1 cellular context compared by ENCODE assay signal in the genomic region with DNA sequence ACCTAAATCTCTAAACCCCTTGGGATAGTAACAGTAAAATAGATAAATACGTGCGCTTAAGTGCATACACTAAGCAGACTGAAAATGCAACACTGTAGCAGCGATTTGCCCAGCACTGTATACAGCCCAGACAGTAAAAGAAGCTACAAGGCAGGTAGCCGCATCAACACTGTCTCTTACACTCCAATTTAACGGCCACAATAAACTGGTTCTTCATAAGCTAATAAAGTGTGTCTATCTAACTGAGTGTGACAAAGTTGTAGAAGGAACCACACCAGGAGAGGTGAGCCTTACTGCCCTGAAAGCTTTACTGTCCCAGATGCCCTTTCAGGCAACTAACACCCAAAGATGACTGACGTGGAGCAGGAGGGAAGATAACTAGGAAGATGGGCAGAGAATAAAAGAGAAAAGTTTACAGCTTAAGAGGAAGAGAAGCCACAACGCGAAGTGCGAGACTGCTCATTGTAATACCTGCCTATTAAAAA.
TF ChIP-seq lines count a peak whose summit lies in the region.

No MANE protein-coding gene starts in this region.

TF ChIP-seq in K562, 482 proteins besides CTCF, POLR2A, EP300 and RAD21 (continues in another document):
- TF ChIP-seq, protein P1, sequence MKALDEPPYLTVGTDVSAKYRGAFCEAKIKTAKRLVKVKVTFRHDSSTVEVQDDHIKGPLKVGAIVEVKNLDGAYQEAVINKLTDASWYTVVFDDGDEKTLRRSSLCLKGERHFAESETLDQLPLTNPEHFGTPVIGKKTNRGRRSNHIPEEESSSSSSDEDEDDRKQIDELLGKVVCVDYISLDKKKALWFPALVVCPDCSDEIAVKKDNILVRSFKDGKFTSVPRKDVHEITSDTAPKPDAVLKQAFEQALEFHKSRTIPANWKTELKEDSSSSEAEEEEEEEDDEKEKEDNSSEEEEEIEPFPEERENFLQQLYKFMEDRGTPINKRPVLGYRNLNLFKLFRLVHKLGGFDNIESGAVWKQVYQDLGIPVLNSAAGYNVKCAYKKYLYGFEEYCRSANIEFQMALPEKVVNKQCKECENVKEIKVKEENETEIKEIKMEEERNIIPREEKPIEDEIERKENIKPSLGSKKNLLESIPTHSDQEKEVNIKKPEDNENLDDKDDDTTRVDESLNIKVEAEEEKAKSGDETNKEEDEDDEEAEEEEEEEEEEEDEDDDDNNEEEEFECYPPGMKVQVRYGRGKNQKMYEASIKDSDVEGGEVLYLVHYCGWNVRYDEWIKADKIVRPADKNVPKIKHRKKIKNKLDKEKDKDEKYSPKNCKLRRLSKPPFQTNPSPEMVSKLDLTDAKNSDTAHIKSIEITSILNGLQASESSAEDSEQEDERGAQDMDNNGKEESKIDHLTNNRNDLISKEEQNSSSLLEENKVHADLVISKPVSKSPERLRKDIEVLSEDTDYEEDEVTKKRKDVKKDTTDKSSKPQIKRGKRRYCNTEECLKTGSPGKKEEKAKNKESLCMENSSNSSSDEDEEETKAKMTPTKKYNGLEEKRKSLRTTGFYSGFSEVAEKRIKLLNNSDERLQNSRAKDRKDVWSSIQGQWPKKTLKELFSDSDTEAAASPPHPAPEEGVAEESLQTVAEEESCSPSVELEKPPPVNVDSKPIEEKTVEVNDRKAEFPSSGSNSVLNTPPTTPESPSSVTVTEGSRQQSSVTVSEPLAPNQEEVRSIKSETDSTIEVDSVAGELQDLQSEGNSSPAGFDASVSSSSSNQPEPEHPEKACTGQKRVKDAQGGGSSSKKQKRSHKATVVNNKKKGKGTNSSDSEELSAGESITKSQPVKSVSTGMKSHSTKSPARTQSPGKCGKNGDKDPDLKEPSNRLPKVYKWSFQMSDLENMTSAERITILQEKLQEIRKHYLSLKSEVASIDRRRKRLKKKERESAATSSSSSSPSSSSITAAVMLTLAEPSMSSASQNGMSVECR (CRISPR knock-in tag; IDR thresholded peaks at IDR 0.05) = 0 out of 2 replicates have a peak, but pooled peaks have one; percentile 8
- TF ChIP-seq ZNF311 (CRISPR knock-in tag; IDR thresholded peaks at IDR 0.05) (no peak), ZC3H4 (CRISPR knock-in tag; IDR thresholded peaks at IDR 0.05; ENCODE audit: borderline replicate concordance) (no peak), PRPF4 (IDR thresholded peaks at IDR 0.05; ENCODE audit: insufficient read depth, low read depth, low read length, poor library complexity, severe bottlenecking) (no peak), ZNF695 (CRISPR knock-in tag; IDR thresholded peaks at IDR 0.05) (no peak), MCM3 (IDR thresholded peaks at IDR 0.05) (no peak), SIN3B (IDR thresholded peaks at IDR 0.05; ENCODE audit: low read depth) (no peak), SRSF1 (IDR thresholded peaks at IDR 0.05; ENCODE audit: low read depth, low read length) (no peak), NUFIP1 (IDR thresholded peaks at IDR 0.05; ENCODE audit: partially characterized antibody) (no peak), HSF4 (CRISPR knock-in tag; IDR thresholded peaks at IDR 0.05; ENCODE audit: borderline replicate concordance) (no peak), ZNF589 (CRISPR knock-in tag; IDR thresholded peaks at IDR 0.05; ENCODE audit: low read depth) (no peak), NR1H2 (CRISPR knock-in tag; IDR thresholded peaks at IDR 0.05) (no peak), NFIX (CRISPR knock-in tag; IDR thresholded peaks at IDR 0.05; ENCODE audit: low read depth) (no peak), SMARCC2 (IDR thresholded peaks at IDR 0.05; ENCODE audit: low read depth) (no peak), ZNF224 (CRISPR knock-in tag; IDR thresholded peaks at IDR 0.05) (no peak), CEBPB (tag; IDR thresholded peaks at IDR 0.05) (no peak), DIDO1 (tag; IDR thresholded peaks at IDR 0.05; ENCODE audit: low read depth) (no peak), SIRT6 (IDR thresholded peaks at IDR 0.05; ENCODE audit: low read depth, low read length) (no peak), CXXC5 (CRISPR knock-in tag; IDR thresholded peaks at IDR 0.05) (no peak), ZNF146 (CRISPR knock-in tag; IDR thresholded peaks at IDR 0.05; ENCODE audit: unreplicated experiment) (no peak), RFX7 (CRISPR knock-in tag; IDR thresholded peaks at IDR 0.05) (no peak), RBM22 (IDR thresholded peaks at IDR 0.05; ENCODE audit: low read depth, low read length, poor library complexity, severe bottlenecking) (no peak), ZNF12 (CRISPR knock-in tag; IDR thresholded peaks at IDR 0.05) (no peak), SMAD3 (CRISPR knock-in tag; conservative IDR thresholded peaks at IDR 0.05) (no peak), POLR2AphosphoS2 (IDR thresholded peaks at IDR 0.05; ENCODE audit: low read length) (no peak), ZNF644 (tag; IDR thresholded peaks at IDR 0.05; ENCODE audit: low read depth) (no peak), ZNF140 (CRISPR knock-in tag; IDR thresholded peaks at IDR 0.05) (no peak), ZNF133 (CRISPR knock-in tag; IDR thresholded peaks at IDR 0.05) (no peak), NFRKB (IDR thresholded peaks at IDR 0.05; ENCODE audit: low read depth) (no peak)
- TF ChIP-seq, protein P2, sequence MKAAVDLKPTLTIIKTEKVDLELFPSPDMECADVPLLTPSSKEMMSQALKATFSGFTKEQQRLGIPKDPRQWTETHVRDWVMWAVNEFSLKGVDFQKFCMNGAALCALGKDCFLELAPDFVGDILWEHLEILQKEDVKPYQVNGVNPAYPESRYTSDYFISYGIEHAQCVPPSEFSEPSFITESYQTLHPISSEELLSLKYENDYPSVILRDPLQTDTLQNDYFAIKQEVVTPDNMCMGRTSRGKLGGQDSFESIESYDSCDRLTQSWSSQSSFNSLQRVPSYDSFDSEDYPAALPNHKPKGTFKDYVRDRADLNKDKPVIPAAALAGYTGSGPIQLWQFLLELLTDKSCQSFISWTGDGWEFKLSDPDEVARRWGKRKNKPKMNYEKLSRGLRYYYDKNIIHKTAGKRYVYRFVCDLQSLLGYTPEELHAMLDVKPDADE (conservative IDR thresholded peaks at IDR 0.05; ENCODE audit: control insufficient read depth, low read depth, low read length) = no peak
- TF ChIP-seq, protein P3, sequence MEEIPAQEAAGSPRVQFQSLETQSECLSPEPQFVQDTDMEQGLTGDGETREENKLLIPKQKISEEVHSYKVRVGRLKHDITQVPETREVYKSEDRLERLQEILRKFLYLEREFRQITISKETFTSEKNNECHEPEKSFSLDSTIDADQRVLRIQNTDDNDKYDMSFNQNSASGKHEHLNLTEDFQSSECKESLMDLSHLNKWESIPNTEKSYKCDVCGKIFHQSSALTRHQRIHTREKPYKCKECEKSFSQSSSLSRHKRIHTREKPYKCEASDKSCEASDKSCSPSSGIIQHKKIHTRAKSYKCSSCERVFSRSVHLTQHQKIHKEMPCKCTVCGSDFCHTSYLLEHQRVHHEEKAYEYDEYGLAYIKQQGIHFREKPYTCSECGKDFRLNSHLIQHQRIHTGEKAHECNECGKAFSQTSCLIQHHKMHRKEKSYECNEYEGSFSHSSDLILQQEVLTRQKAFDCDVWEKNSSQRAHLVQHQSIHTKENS (CRISPR knock-in tag; IDR thresholded peaks at IDR 0.05) = no peak
- TF ChIP-seq, protein P4, sequence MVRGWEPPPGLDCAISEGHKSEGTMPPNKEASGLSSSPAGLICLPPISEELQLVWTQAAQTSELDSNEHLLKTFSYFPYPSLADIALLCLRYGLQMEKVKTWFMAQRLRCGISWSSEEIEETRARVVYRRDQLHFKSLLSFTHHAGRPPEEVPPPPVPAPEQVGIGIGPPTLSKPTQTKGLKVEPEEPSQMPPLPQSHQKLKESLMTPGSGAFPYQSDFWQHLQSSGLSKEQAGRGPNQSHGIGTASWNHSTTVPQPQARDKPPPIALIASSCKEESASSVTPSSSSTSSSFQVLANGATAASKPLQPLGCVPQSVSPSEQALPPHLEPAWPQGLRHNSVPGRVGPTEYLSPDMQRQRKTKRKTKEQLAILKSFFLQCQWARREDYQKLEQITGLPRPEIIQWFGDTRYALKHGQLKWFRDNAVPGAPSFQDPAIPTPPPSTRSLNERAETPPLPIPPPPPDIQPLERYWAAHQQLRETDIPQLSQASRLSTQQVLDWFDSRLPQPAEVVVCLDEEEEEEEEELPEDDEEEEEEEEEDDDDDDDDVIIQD (CRISPR knock-in tag; IDR thresholded peaks at IDR 0.05) = no peak
- TF ChIP-seq, protein P5, sequence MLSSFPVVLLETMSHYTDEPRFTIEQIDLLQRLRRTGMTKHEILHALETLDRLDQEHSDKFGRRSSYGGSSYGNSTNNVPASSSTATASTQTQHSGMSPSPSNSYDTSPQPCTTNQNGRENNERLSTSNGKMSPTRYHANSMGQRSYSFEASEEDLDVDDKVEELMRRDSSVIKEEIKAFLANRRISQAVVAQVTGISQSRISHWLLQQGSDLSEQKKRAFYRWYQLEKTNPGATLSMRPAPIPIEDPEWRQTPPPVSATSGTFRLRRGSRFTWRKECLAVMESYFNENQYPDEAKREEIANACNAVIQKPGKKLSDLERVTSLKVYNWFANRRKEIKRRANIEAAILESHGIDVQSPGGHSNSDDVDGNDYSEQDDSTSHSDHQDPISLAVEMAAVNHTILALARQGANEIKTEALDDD (IDR thresholded peaks at IDR 0.05) = no peak
- TF ChIP-seq, protein P6, sequence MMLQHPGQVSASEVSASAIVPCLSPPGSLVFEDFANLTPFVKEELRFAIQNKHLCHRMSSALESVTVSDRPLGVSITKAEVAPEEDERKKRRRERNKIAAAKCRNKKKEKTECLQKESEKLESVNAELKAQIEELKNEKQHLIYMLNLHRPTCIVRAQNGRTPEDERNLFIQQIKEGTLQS (IDR thresholded peaks at IDR 0.05) = no peak
- TF ChIP-seq, protein P6 (CRISPR knock-in tag; conservative IDR thresholded peaks at IDR 0.05) = no peak
- TF ChIP-seq, protein P7, sequence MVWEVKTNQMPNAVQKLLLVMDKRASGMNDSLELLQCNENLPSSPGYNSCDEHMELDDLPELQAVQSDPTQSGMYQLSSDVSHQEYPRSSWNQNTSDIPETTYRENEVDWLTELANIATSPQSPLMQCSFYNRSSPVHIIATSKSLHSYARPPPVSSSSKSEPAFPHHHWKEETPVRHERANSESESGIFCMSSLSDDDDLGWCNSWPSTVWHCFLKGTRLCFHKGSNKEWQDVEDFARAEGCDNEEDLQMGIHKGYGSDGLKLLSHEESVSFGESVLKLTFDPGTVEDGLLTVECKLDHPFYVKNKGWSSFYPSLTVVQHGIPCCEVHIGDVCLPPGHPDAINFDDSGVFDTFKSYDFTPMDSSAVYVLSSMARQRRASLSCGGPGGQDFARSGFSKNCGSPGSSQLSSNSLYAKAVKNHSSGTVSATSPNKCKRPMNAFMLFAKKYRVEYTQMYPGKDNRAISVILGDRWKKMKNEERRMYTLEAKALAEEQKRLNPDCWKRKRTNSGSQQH (CRISPR knock-in tag; IDR thresholded peaks at IDR 0.05) = no peak
- TF ChIP-seq, protein P8, sequence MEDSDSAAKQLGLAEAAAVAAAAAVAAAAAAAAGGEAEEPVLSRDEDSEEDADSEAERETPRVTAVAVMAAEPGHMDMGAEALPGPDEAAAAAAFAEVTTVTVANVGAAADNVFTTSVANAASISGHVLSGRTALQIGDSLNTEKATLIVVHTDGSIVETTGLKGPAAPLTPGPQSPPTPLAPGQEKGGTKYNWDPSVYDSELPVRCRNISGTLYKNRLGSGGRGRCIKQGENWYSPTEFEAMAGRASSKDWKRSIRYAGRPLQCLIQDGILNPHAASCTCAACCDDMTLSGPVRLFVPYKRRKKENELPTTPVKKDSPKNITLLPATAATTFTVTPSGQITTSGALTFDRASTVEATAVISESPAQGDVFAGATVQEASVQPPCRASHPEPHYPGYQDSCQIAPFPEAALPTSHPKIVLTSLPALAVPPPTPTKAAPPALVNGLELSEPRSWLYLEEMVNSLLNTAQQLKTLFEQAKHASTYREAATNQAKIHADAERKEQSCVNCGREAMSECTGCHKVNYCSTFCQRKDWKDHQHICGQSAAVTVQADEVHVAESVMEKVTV (CRISPR knock-in tag; IDR thresholded peaks at IDR 0.05) = 0 out of 2 replicates have a peak, but pooled peaks have one; percentile 1
